In the genomic region with DNA sequence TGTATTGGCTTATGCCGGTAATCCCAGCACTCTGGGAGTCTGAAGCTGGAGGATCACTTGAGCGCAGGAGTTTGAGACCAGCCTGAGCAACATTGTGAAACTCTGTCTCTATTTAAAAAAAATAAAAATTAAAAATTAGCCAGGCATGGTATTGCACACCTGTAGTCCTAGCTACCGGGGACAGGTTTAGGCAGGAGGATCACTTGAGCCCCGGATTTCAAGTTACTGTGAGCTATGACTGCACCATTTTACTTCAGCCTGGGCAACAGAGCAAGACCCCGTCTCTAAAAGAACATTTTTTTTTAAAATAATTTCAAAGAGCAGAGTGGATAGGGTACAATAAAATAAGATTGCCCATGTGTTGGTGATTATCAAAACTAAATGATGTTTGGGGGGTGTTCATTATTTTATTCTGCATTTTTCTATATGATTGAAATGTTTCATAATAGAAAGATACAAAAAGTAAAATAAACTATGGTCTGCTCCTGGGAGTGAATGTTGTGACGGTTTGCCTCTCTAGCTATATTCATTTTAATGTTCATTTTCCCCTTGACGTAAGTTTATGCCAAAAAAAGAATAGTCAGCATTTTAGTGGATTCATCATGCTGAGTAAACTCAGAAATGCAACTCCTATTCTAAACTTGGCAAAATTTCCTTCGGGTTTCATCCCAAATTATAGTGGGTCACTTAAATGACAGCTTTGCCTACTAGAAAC, we compare ENCODE assay signal across 21 cellular contexts.
A peak's percentile ranks its signal among the peaks of the same experiment; 100 is the strongest.
DNase-seq lines count a peak whose midpoint lies in the region; ATAC-seq, FAIRE-seq and TF ChIP-seq lines count a peak whose summit lies in the region.
"Had no signal": no experiment of that assay in that cellular context is flagged by ENCODE, and none has a peak within 500 bp of the region (broad histone marks: within the 10 kb centered on the region; RNA-seq: fewer than 3 reads in every experiment).

No MANE protein-coding gene starts in this region.

- H3K9me1 ChIP-seq in endothelial cell of umbilical vein (replicated peaks; ENCODE audit: control insufficient read depth, extremely low read depth, insufficient read depth, low read length): no peaks in the 10 kb centered on the region

- no peak overlapping the region for H3K4me2 ChIP-seq in H9 (ENCODE audit: insufficient read depth, insufficient read length, low read length)
- H3K4me2 ChIP-seq in endothelial cell of umbilical vein (ENCODE audit: insufficient read depth, low read length): peak overlapping the region; percentile 68
- peak overlapping the region; percentile 10 for H3K4me2 ChIP-seq in osteoblast (ENCODE audit: insufficient read depth, low read length)
- H3K4me2 ChIP-seq: KMS-11 had no signal

- H3K23ac ChIP-seq in H9 (ENCODE audit: insufficient read length, low read depth, low read length): no peak overlapping the region

- CTCF ChIA-PET in endothelial cell of umbilical vein (lab: Charles Lee): interaction anchor here (1.4 kb wide), 1 partner anchor 14 kb away, joined by 3 read pairs; no protein-coding TSS in a partner anchor

- no peak overlapping the region for H3K18ac ChIP-seq in H9 (ENCODE audit: insufficient read length, low read depth, low read length)

- no peak overlapping the region for H2BK20ac ChIP-seq in H9 (ENCODE audit: low read depth, low read length, poor library complexity, severe bottlenecking)

- no peak for ATAC-seq in HG02763 (IDR thresholded peaks at IDR 0.05; ENCODE audit: unreplicated experiment)
- ATAC-seq in GM19035 (IDR thresholded peaks at IDR 0.05; ENCODE audit: unreplicated experiment): no peak
- ATAC-seq in body of pancreas: no peak
- ATAC-seq: activated CD4-positive, alpha-beta T cell treated with anti-CD3 and anti-CD28 coated beads for 36 hours; stimulated activated naive B cell treated with anti-CD40 and anti-IgM and Interleukin-4, amounts not matched to agents 10 μg/mL and 1 μg/mL and 100 μg/mL, for 72 hours had no signal

- H3K9ac ChIP-seq in H9 (ENCODE audit: extremely low read depth, insufficient read length, low read length) (no peak overlapping the region), endothelial cell of umbilical vein (replicated peaks; ENCODE audit: extremely low read depth, insufficient read depth, low read length) (peak overlapping the region; percentile 94)
- H3K9ac ChIP-seq: KMS-11 had no signal

- DNase-seq in H9 (no peak), RPMI7951 (ENCODE audit: low read depth) (peak; percentile 29), endothelial cell of umbilical vein (ENCODE audit: low read depth, low spot score) (no peak), osteoblast (ENCODE audit: insufficient read length, low spot score, missing footprints) (no peak), UCSD-AML1 (lab: John Stamatoyannopoulos, UW; ENCODE audit: unreplicated experiment) (no peak), body of pancreas (no peak)
- DNase-seq: activated CD4-positive, alpha-beta T cell treated with anti-CD3 and anti-CD28 coated beads for 36 hours; activated naive CD4-positive, alpha-beta T cell treated with anti-CD3 and anti-CD28 coated beads, Interleukin-2, amount 10 ng/mL, durations not matched to agents 7 days and 5 days; activated T-cell treated with anti-CD3 and anti-CD28 coated beads, Interleukin-2, amount 50 U/mL, for 48 hours; foreskin melanocyte; GF-D8; MV-4-11; NCI-H1694; stimulated activated CD4-positive, alpha-beta T cell treated with anti-CD3 and anti-CD28 coated beads, Interleukin-2, amount 100 ng/mL, for 24 hours; stimulated activated naive B cell treated with anti-CD40 and anti-IgM and Interleukin-4, amounts not matched to agents 10 μg/mL and 1 μg/mL and 100 μg/mL, for 72 hours; thyroid gland had no signal

- no peak overlapping the region for H2BK12ac ChIP-seq in H9 (ENCODE audit: insufficient read length, low read depth, low read length)

- H3K4me3 ChIP-seq in endothelial cell of umbilical vein (replicated peaks in 1 of 3; ENCODE audit: insufficient read depth in 1 of 3, low read depth in 1 of 3, low read length in 3 of 3) (no peak overlapping the region), osteoblast (ENCODE audit: insufficient read depth, low read length) (no peak overlapping the region), body of pancreas (no peak overlapping the region)
- H3K4me3 ChIP-seq: thyroid gland had no signal

- H3K27me3 Mint-ChIP-seq in H9 (ENCODE audit: low read depth): no peaks in the 10 kb centered on the region
- H3K27me3 Mint-ChIP-seq: activated CD4-positive, alpha-beta T cell treated with anti-CD3 and anti-CD28 coated beads for 36 hours; activated naive CD4-positive, alpha-beta T cell treated with anti-CD3 and anti-CD28 coated beads, Interleukin-2, amount 10 ng/mL, durations not matched to agents 7 days and 5 days; stimulated activated naive B cell treated with anti-CD40 and anti-IgM and Interleukin-4, amounts not matched to agents 10 μg/mL and 1 μg/mL and 100 μg/mL, for 72 hours had no signal

- H3K4me1 ChIP-seq in H9 (ENCODE audit: insufficient read depth, low read length) (peaks cover 2% of the 10 kb centered on the region; the same call in 1 of the 2 replicates), endothelial cell of umbilical vein (ENCODE audit: control insufficient read depth, extremely low read depth, insufficient read depth, low read length) (peaks cover 37% of the 10 kb centered on the region), osteoblast (ENCODE audit: insufficient read depth, low read length) (peaks cover 30% of the 10 kb centered on the region), body of pancreas (peaks cover 16% of the 10 kb centered on the region)

- TF ChIP-seq POLR2A in endothelial cell of umbilical vein (IDR thresholded peaks at IDR 0.05; ENCODE audit: low read depth, low read length) (no peak), body of pancreas (IDR thresholded peaks at IDR 0.05) (no peak)

- no peak for TF ChIP-seq CTCF in H9 (conservative IDR thresholded peaks at IDR 0.05)
- no peak for TF ChIP-seq CTCF in endothelial cell of umbilical vein (IDR thresholded peaks at IDR 0.05; ENCODE audit: extremely low read depth in 1 of 2, insufficient read depth in 1 of 2, low read depth in 1 of 2, low read length in 2 of 2)
- no peak for TF ChIP-seq CTCF in osteoblast (IDR thresholded peaks at IDR 0.05; ENCODE audit: extremely low read depth, low read depth, low read length)
- no peak for TF ChIP-seq CTCF in body of pancreas (IDR thresholded peaks at IDR 0.05)

- dilution Hi-C loops in endothelial cell of umbilical vein (cut with MboI; ENCODE audit: extremely low pct_ligation_motif_present, low sequenced_read_pairs): no loop called here

- H3K36me3 ChIP-seq in endothelial cell of umbilical vein (ENCODE audit: control insufficient read depth in 2 of 2, extremely low read depth in 1 of 2, insufficient read depth in 2 of 2, low read length in 2 of 2): no peaks in the 10 kb centered on the region
- no peaks in the 10 kb centered on the region for H3K36me3 ChIP-seq in osteoblast (ENCODE audit: insufficient read depth, low read length)
- no peaks in the 10 kb centered on the region for H3K36me3 ChIP-seq in body of pancreas (replicated peaks in 1 of 2; ENCODE audit: insufficient read depth in 1 of 2, low read depth in 2 of 2)
- H3K36me3 ChIP-seq: thyroid gland had no signal

- intact Hi-C loops in endothelial cell of umbilical vein (cut with micrococcal nuclease) (loop anchor here (1.0 to 10.0 kb wide), 7 partner anchors 77 to 709 kb away; a partner anchor contains a TSS), body of pancreas (cut with DNase I) (no loop called here)

- H3K4me3 Mint-ChIP-seq in H9: no peak overlapping the region
- H3K4me3 Mint-ChIP-seq: activated CD4-positive, alpha-beta T cell treated with anti-CD3 and anti-CD28 coated beads for 36 hours; activated naive CD4-positive, alpha-beta T cell treated with anti-CD3 and anti-CD28 coated beads, Interleukin-2, amount 10 ng/mL, durations not matched to agents 7 days and 5 days; CD14-positive monocyte; neural crest cell; stimulated activated naive B cell treated with anti-CD40 and anti-IgM and Interleukin-4, amounts not matched to agents 10 μg/mL and 1 μg/mL and 100 μg/mL, for 72 hours had no signal

- H3K4ac ChIP-seq in H9 (ENCODE audit: low read depth, low read length): no peak overlapping the region

- FAIRE-seq in endothelial cell of umbilical vein (lab: Jason Lieb, UNC): no peak

- no peak overlapping the region for H2BK15ac ChIP-seq in H9 (ENCODE audit: low read depth, low read length)

- no peak overlapping the region for H3K56ac ChIP-seq in H9 (ENCODE audit: insufficient read length, low read depth, low read length)

- H3K23me2 ChIP-seq in H9 (ENCODE audit: insufficient read length, low read depth, low read length, poor library complexity, severe bottlenecking): no peaks in the 10 kb centered on the region

- H3K9me3 ChIP-seq in H9 (ENCODE audit: control insufficient read depth, low read depth, low read length) (no peaks in the 10 kb centered on the region), endothelial cell of umbilical vein (replicated peaks; ENCODE audit: control insufficient read depth, insufficient read depth, low read length) (no peaks in the 10 kb centered on the region), osteoblast (ENCODE audit: low read depth, low read length) (no peaks in the 10 kb centered on the region), body of pancreas (no peaks in the 10 kb centered on the region)
- H3K9me3 ChIP-seq: thyroid gland had no signal

- H3K9me3 Mint-ChIP-seq in H9: no peaks in the 10 kb centered on the region
- H3K9me3 Mint-ChIP-seq: activated naive CD4-positive, alpha-beta T cell treated with anti-CD3 and anti-CD28 coated beads, Interleukin-2, amount 10 ng/mL, durations not matched to agents 7 days and 5 days; stimulated activated naive B cell treated with anti-CD40 and anti-IgM and Interleukin-4, amounts not matched to agents 10 μg/mL and 1 μg/mL and 100 μg/mL, for 72 hours had no signal

- no peak overlapping the region for H2BK120ac ChIP-seq in H9 (ENCODE audit: low read depth, low read length, poor library complexity, severe bottlenecking)

- no peaks in the 10 kb centered on the region for H3K79me1 ChIP-seq in H9 (ENCODE audit: insufficient read depth, low read depth, low read length, poor library complexity, severe bottlenecking)

- H3K36me3 Mint-ChIP-seq in H9 (ENCODE audit: insufficient read depth in 1 of 3, low read depth in 3 of 3): no peaks in the 10 kb centered on the region

- H2AFZ ChIP-seq in H9 (ENCODE audit: low read length) (no peak overlapping the region), endothelial cell of umbilical vein (ENCODE audit: low read depth, low read length) (no peak overlapping the region), osteoblast (ENCODE audit: low read length) (no peak overlapping the region)

- H3K27me3 ChIP-seq in H9 (ENCODE audit: insufficient read depth, low read length) (no peaks in the 10 kb centered on the region), endothelial cell of umbilical vein (ENCODE audit: control insufficient read depth in 2 of 2, insufficient read depth in 2 of 2, low read length in 2 of 2) (no peaks in the 10 kb centered on the region), osteoblast (ENCODE audit: insufficient read depth, low read length) (no peaks in the 10 kb centered on the region), body of pancreas (no peaks in the 10 kb centered on the region)
- H3K27me3 ChIP-seq: thyroid gland had no signal

- POLR2A ChIA-PET in endothelial cell of umbilical vein (lab: Charles Lee): no interaction called here

- H4K20me1 ChIP-seq in H9 (ENCODE audit: control insufficient read depth, insufficient read depth, insufficient read length) (no peaks in the 10 kb centered on the region), endothelial cell of umbilical vein (replicated peaks; ENCODE audit: control insufficient read depth, extremely low read depth, insufficient read depth, low read length) (no peaks in the 10 kb centered on the region), osteoblast (ENCODE audit: insufficient read depth, low read length) (no peaks in the 10 kb centered on the region)

- peak overlapping the region in 2 of 3 experiments; percentile 90 to 91; a peak in 3 of 7 replicates for H3K27ac Mint-ChIP-seq in H9
- H3K27ac Mint-ChIP-seq: activated CD4-positive, alpha-beta T cell treated with anti-CD3 and anti-CD28 coated beads for 36 hours; activated naive CD4-positive, alpha-beta T cell treated with anti-CD3 and anti-CD28 coated beads, Interleukin-2, amount 10 ng/mL, durations not matched to agents 7 days and 5 days; CD14-positive monocyte; stimulated activated naive B cell treated with anti-CD40 and anti-IgM and Interleukin-4, amounts not matched to agents 10 μg/mL and 1 μg/mL and 100 μg/mL, for 72 hours had no signal

- no peak overlapping the region for H2AK5ac ChIP-seq in H9 (ENCODE audit: insufficient read length, low read length)

- H3K4me1 Mint-ChIP-seq in H9: peaks cover 35 to 38% of the 10 kb centered on the region in 2 experiments
- H3K4me1 Mint-ChIP-seq: activated CD4-positive, alpha-beta T cell treated with anti-CD3 and anti-CD28 coated beads for 36 hours; activated naive CD4-positive, alpha-beta T cell treated with anti-CD3 and anti-CD28 coated beads, Interleukin-2, amount 10 ng/mL, durations not matched to agents 7 days and 5 days; CD14-positive monocyte had no signal

- BruUV-seq in endothelial cell of umbilical vein (replicated peaks; lab: Mats Ljungman, UMichigan): no TSS peak

- H3K79me2 ChIP-seq in H9 (ENCODE audit: insufficient read depth, low read length): no peaks in the 10 kb centered on the region
- H3K79me2 ChIP-seq in endothelial cell of umbilical vein (ENCODE audit: control insufficient read depth, insufficient read depth, low read length): no peaks in the 10 kb centered on the region
- H3K79me2 ChIP-seq in osteoblast (ENCODE audit: insufficient read depth, low read length): no peaks in the 10 kb centered on the region

- H3K27ac ChIP-seq in H9 (ENCODE audit: insufficient read length, low read depth, low read length) (no peak overlapping the region), endothelial cell of umbilical vein (ENCODE audit: insufficient read depth, low read depth, low read length) (peak overlapping the region; percentile 99), osteoblast (ENCODE audit: low read depth, low read length) (no peak overlapping the region), body of pancreas (peak overlapping the region in 1 of 4 donors; percentile 5)
- H3K27ac ChIP-seq: KMS-11, thyroid gland had no signal

- H4K5ac ChIP-seq in H9 (ENCODE audit: insufficient read length, low read depth, low read length): no peak overlapping the region

- no peak overlapping the region for H2BK5ac ChIP-seq in H9 (ENCODE audit: insufficient read length, low read length)

- no peak overlapping the region for H3K14ac ChIP-seq in H9 (ENCODE audit: insufficient read depth, low read length)

- no peak overlapping the region for H4K91ac ChIP-seq in H9 (ENCODE audit: insufficient read length, low read depth, low read length)

- no peak overlapping the region for H4K8ac ChIP-seq in H9 (replicated peaks; ENCODE audit: insufficient read length, low read depth, low read length)

- no CpG with 5 or more reads among the region's 8 CpGs for WGBS in H9 (ENCODE audit: extremely low coverage, insufficient read length, low lambda C conversion rate)
- WGBS in body of pancreas, 2 donors: 86 to 92% methylated on average over 8 of the region's 8 CpGs

- no peak overlapping the region for H3T11ph ChIP-seq in H9 (ENCODE audit: low read length)
